17 cellular contexts compared by ENCODE assay signal in the genomic region with DNA sequence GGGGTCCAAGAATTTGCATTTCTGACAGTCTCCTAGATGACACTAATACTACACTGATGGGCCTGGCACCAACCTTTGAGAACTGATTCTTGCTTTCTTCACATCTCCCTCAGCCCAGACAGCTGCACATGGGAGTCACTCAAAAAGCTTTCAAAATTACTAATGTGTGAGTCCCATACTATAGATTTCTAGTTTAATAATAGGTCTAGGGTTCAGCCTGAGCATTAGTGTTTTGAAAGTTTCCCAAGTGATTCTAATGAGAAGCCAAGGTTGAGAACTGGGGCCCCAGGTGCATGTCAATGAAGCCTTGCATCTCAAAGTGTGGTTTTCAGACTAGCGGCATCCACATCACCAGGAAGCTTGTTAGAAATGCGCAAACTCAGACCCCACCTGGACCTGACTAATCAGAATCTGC.
DNase-seq lines count a peak whose midpoint lies in the region; ATAC-seq, FAIRE-seq and TF ChIP-seq lines count a peak whose summit lies in the region.
"Had no signal": no experiment of that assay in that cellular context is flagged by ENCODE, and none has a peak within 500 bp of the region (broad histone marks: within the 10 kb centered on the region; RNA-seq: fewer than 3 reads in every experiment).

No MANE protein-coding gene starts in this region.

- no peaks in the 10 kb centered on the region for H4K20me1 ChIP-seq in OCI-LY3 (ENCODE audit: insufficient read depth, low read length)

- H3K36me3 ChIP-seq in OCI-LY3 (replicated peaks; ENCODE audit: low read depth, low read length) (no peaks in the 10 kb centered on the region), testis (ENCODE audit: low read depth, missing control alignments) (no peaks in the 10 kb centered on the region)

- WGBS in testis, 2 donors: 87 to 88% methylated on average over 2 of the region's 2 CpGs

- H2AFZ ChIP-seq in OCI-LY3 (ENCODE audit: low read depth, low read length): no peak overlapping the region

- H3K9me3 ChIP-seq in OCI-LY3 (ENCODE audit: insufficient read depth, low read length) (no peaks in the 10 kb centered on the region), testis (no peaks in the 10 kb centered on the region)

- FAIRE-seq in GM19239 (lab: Jason Lieb, UNC): no peak

- no peaks in the 10 kb centered on the region for H3K79me2 ChIP-seq in OCI-LY3 (ENCODE audit: low read length)

- H3K4me1 ChIP-seq in OCI-LY3 (ENCODE audit: low read length) (peaks cover 22% of the 10 kb centered on the region), testis (no peaks in the 10 kb centered on the region)

- no peak for TF ChIP-seq POLR2A in testis (IDR thresholded peaks at IDR 0.05)

- TF ChIP-seq CTCF in GM20000 (IDR thresholded peaks at IDR 0.05; ENCODE audit: extremely low read depth, missing control alignments) (no peak), OCI-LY3 (IDR thresholded peaks at IDR 0.05; ENCODE audit: low read depth, low read length) (no peak), testis (IDR thresholded peaks at IDR 0.05) (no peak), foreskin fibroblast (IDR thresholded peaks at IDR 0.05; ENCODE audit: low read depth, low read length) (no peak)

- H3K4me2 ChIP-seq in OCI-LY3 (ENCODE audit: low read length): peak overlapping the region; percentile 41
- H3K4me2 ChIP-seq: KMS-11 had no signal

- H3K9ac ChIP-seq in OCI-LY3 (ENCODE audit: low read length): no peak overlapping the region
- H3K9ac ChIP-seq: KMS-11 had no signal

- H3K4me3 ChIP-seq in OCI-LY3 (ENCODE audit: low read length): 0 out of 2 replicates have a peak overlapping the region, but pooled peaks have one; percentile 3
- no peak overlapping the region for H3K4me3 ChIP-seq in testis
- no peak overlapping the region for H3K4me3 ChIP-seq in foreskin fibroblast (ENCODE audit: low read depth in 1 of 2, low read length in 2 of 2)

- H3K27me3 ChIP-seq in OCI-LY3 (ENCODE audit: low read depth, low read length) (no peaks in the 10 kb centered on the region), testis (no peaks in the 10 kb centered on the region)

- intact Hi-C loops in testis (cut with DNase I; ENCODE audit: low total_unique reads): no loop called here

- peak; percentile 63 for ATAC-seq in GM18502 (IDR thresholded peaks at IDR 0.05; ENCODE audit: poor library complexity, unreplicated experiment)
- ATAC-seq in HG02885 (IDR thresholded peaks at IDR 0.05; ENCODE audit: poor library complexity, unreplicated experiment): peak; percentile 82
- ATAC-seq: naive thymus-derived CD8-positive, alpha-beta T cell; stimulated activated naive CD8-positive, alpha-beta T cell treated with anti-CD3 and anti-CD28 coated beads, Interleukin-15, amount 100 ng/mL, for 72 hours; T-helper 17 cell had no signal

- DNase-seq in GM20000 (ENCODE audit: low spot score) (peak; percentile 12), GM19239 (ENCODE audit: insufficient read length, low spot score) (no peak), testis (no peak), SIG-M5 treated with dmso at 0.1 percent for 504 hours (lab: John Stamatoyannopoulos, UW; ENCODE audit: unreplicated experiment) (no peak), foreskin fibroblast (no peak)
- DNase-seq: ACHN; activated CD4-positive, CD25-positive, alpha-beta regulatory T cell; CD4-positive, alpha-beta T cell; naive thymus-derived CD8-positive, alpha-beta T cell; NCI-H1105; NK-92 treated with Interleukin-12 subunit alpha and Interleukin-12 subunit beta, amount 100 ng/mL, for 24 hours; stimulated activated naive CD8-positive, alpha-beta T cell treated with anti-CD3 and anti-CD28 coated beads, Interleukin-15, amount 100 ng/mL, for 72 hours; T-helper 17 cell had no signal

- peak overlapping the region; percentile 12 for H3K27ac ChIP-seq in OCI-LY3 (ENCODE audit: low read length)
- no peak overlapping the region for H3K27ac ChIP-seq in testis
- H3K27ac ChIP-seq: KMS-11 had no signal
